Comparison of ENCODE assay signal across 8 cellular contexts in genomic region chr17:38579934-38580333, GRCh38. TPM values are rescaled to one million over a fixed set of nuclear protein-coding genes. Genes with fewer than 3 reads are reported as not detected.
A peak's percentile ranks its signal among the peaks of the same experiment; 100 is the strongest.
DNase-seq lines count a peak whose midpoint lies in the region; ATAC-seq and TF ChIP-seq lines count a peak whose summit lies in the region.

No MANE protein-coding gene starts in this region.

- H3K27me3 Mint-ChIP-seq in T-cell = peaks cover 61 to 79% of the 10 kb centered on the region in 2 donors

- H3K4me2 ChIP-seq in PC-3 (ENCODE audit: low read length) = no peak overlapping the region

- no TSS peak for BruUV-seq in PC-3 (replicated peaks; lab: Mats Ljungman, UMichigan)

- H3K27ac ChIP-seq in PC-3 (ENCODE audit: low read length) (no peak overlapping the region), stomach (no peak overlapping the region)

- no peak for TF ChIP-seq EP300 in stomach (IDR thresholded peaks at IDR 0.05)

- H3K36me3 ChIP-seq in PC-3 (ENCODE audit: low read depth, low read length) = no peaks in the 10 kb centered on the region
- no peaks in the 10 kb centered on the region for H3K36me3 ChIP-seq in stomach

- POLR2A ChIA-PET in PC-3 (lab: Charles Lee; ENCODE audit: unreplicated experiment) (no interaction called here), T-cell (lab: Charles Lee) (no interaction called here)

- H3K4me1 Mint-ChIP-seq in T-cell = peaks cover 12 to 19% (median 13%) of the 10 kb centered on the region in 3 donors

- H3K9ac ChIP-seq in PC-3 (ENCODE audit: low read length) = no peak overlapping the region

- no peaks in the 10 kb centered on the region for H3K9me3 ChIP-seq in PC-3 (ENCODE audit: low read length)
- H3K9me3 ChIP-seq in stomach = no peaks in the 10 kb centered on the region

- no peak overlapping the region for H2AFZ ChIP-seq in PC-3 (ENCODE audit: low read length)

- H3K4me3 Mint-ChIP-seq in T-cell = no peak overlapping the region

- no peak overlapping the region for H3K27ac Mint-ChIP-seq in T-cell

- CTCF ChIA-PET in PC-3 (lab: Charles Lee) (no interaction called here), T-cell (lab: Charles Lee) (interaction anchor here in 1 of 2 donors (1.3 kb wide), 1 partner anchor 15 kb away, joined by 3 read pairs; no protein-coding TSS in a partner anchor)

- H3K4me3 ChIP-seq in PC-3 (ENCODE audit: low read length) (no peak overlapping the region), stomach (no peak overlapping the region)

- no peaks in the 10 kb centered on the region for H3K9me2 ChIP-seq in PC-3 (replicated peaks; ENCODE audit: low read length)

- 14 to 29% (median 16%) methylated on average over 1 to 7 of the region's 7 CpGs for WGBS in stomach, 5 donors

- no peak for TF ChIP-seq POLR2A in stomach (IDR thresholded peaks at IDR 0.05)

- no peaks in the 10 kb centered on the region for H3K27me3 ChIP-seq in PC-3 (ENCODE audit: low read length)
- H3K27me3 ChIP-seq in stomach = peaks cover 10 to 98% (median 53%) of the 10 kb centered on the region in 3 donors

- H3K9me3 Mint-ChIP-seq in T-cell = no peaks in the 10 kb centered on the region

- no peaks in the 10 kb centered on the region for H3K36me3 Mint-ChIP-seq in T-cell

- peak; percentile 19; the same call in 1 of the 2 replicates for TF ChIP-seq CTCF in PC-3 (conservative IDR thresholded peaks at IDR 0.05; ENCODE audit: low read depth, low read length)
- peak in 1 of 7 experiments; percentile 15 for TF ChIP-seq CTCF in stomach (IDR thresholded peaks at IDR 0.05)

- H4K20me1 ChIP-seq in PC-3 (ENCODE audit: low read length) = no peaks in the 10 kb centered on the region

- no peaks in the 10 kb centered on the region for H3F3A ChIP-seq in PC-3 (ENCODE audit: low read length, unreplicated experiment)

- DNase-seq in COR-L47 (lab: John Stamatoyannopoulos, UW) (peak; percentile 94), HT-29 (ENCODE audit: low spot score) (peak; percentile 91), PC-3 (peak; percentile 37), stomach (peak; percentile 34), LoVo (ENCODE audit: low spot score) (no peak), T-cell (no peak)

- intact Hi-C loops in PC-3 (cut with micrococcal nuclease) = no loop called here
- intact Hi-C loops in stomach (cut with DNase I; ENCODE audit: low total_unique reads) = loop anchor here (10.0 kb wide), 1 partner anchor 85 kb away; no protein-coding TSS in a partner anchor

- ATAC-seq in PC-3 (no peak), esophagus mucosa (peak; percentile 41), GM19463 (IDR thresholded peaks at IDR 0.05; ENCODE audit: unreplicated experiment) (no peak), T-cell (replicated peaks in 1 of 4) (no peak)

- H3K4me1 ChIP-seq in PC-3 (ENCODE audit: insufficient read depth, low read length) (peaks cover 26% of the 10 kb centered on the region), stomach (peaks cover 10 to 32% (median 21%) of the 10 kb centered on the region in 4 donors)

- no peaks in the 10 kb centered on the region for H3K79me2 ChIP-seq in PC-3 (ENCODE audit: low read length)

RNA-seq across cellular contexts. Expression of gene SRCIN1, which starts 25.8 kb away (rescaled TPM):
- total RNA-seq in HT-29 (2014; rRNA removed; shearing (Covaris generic)) = 4.9 and 6.0 TPM in 2 replicates
- 1.8 and 2.6 TPM in 2 replicates for total RNA-seq in PC-3 (2014; rRNA removed)
- total RNA-seq in esophagus mucosa = 6.6 TPM
- 10 to 100 TPM in 2 of 5 donors, 1 to 10 TPM in 1, under 1 TPM in 2; 0.29 to 21.9 (median 1.1) TPM for total RNA-seq in stomach
- polyA plus RNA-seq in stomach = 1 to 10 TPM; 1.8 to 2.1 (median 1.9) TPM
- total RNA-seq in T-cell = under 1 TPM in 4 of 5 donors, not detected in 1; 0.13 to 0.85 (median 0.28) TPM

Comparison
In these comparisons a context has a peak if more than half of its experiments do, and no peak if none do; other contexts are left out.
1. DNase-seq: peak in COR-L47 (single experiment), HT-29 (single experiment), PC-3 (single experiment) and stomach (single experiment); none in LoVo (single experiment) and T-cell (0 of 34).